In the genomic region with DNA sequence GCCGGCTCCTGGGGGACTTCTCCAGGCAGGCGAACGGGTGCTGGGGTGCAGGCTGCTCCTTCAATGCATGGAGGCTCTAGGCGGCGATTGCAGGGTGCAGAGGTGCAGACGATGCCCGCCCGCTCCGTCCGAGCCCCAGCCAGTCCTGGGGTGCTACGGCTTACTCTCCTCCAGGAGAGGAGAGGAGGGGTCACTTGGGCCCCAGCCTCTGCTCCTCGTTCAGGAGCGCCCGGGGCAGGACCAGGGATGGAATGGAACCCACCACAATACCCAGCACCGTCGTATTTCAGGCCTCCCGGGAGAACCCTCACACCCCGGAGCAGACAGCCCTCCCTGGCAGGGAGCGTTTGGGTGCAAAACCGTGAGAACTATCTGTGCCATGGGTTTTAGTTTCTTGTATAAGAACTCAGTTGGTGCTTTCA, we compare ENCODE assay signal across 7 cellular contexts.
DNase-seq lines count a peak whose midpoint lies in the region; ATAC-seq and FAIRE-seq lines count a peak whose summit lies in the region.

No MANE protein-coding gene starts in this region.

- no peak for FAIRE-seq in HTR-8/SVneo (lab: Jason Lieb, UNC)

- H3K4me3 Mint-ChIP-seq in stimulated activated naive B cell treated with anti-CD40 and anti-IgM and Interleukin-4, amounts not matched to agents 10 μg/mL and 1 μg/mL and 100 μg/mL, for 72 hours: peak overlapping the region; percentile 89 to 93

- H3K9me3 ChIP-seq in adipocyte (ENCODE audit: control insufficient read depth, low read length): no peaks in the 10 kb centered on the region
- H3K9me3 ChIP-seq in iPS-18c (ENCODE audit: control insufficient read depth, insufficient read depth, low read length): no peaks in the 10 kb centered on the region

- H3K27ac Mint-ChIP-seq in stimulated activated naive B cell treated with anti-CD40 and anti-IgM and Interleukin-4, amounts not matched to agents 10 μg/mL and 1 μg/mL and 100 μg/mL, for 72 hours: peak overlapping the region; percentile 96

- H3K27me3 Mint-ChIP-seq in stimulated activated naive B cell treated with anti-CD40 and anti-IgM and Interleukin-4, amounts not matched to agents 10 μg/mL and 1 μg/mL and 100 μg/mL, for 72 hours: no peaks in the 10 kb centered on the region

- peak; percentile 33 for ATAC-seq in GM19324 (IDR thresholded peaks at IDR 0.05; ENCODE audit: low FRiP score, unreplicated experiment)
- peak; percentile 22 for ATAC-seq in HG03354 (IDR thresholded peaks at IDR 0.05; ENCODE audit: poor library complexity, severe bottlenecking, unreplicated experiment)
- ATAC-seq in stimulated activated naive B cell treated with anti-CD40 and anti-IgM and Interleukin-4, amounts not matched to agents 10 μg/mL and 1 μg/mL and 100 μg/mL, for 72 hours (replicated peaks): peak; percentile 31 to 43
- no peak for ATAC-seq in HG03139 (IDR thresholded peaks at IDR 0.05; ENCODE audit: unreplicated experiment)

- peak overlapping the region; percentile 86 for H3K4me3 ChIP-seq in adipocyte (ENCODE audit: low read length)
- peak overlapping the region; percentile 95 for H3K4me3 ChIP-seq in iPS-18c (ENCODE audit: insufficient read depth, low read depth, low read length)

- H3K4me1 Mint-ChIP-seq in stimulated activated naive B cell treated with anti-CD40 and anti-IgM and Interleukin-4, amounts not matched to agents 10 μg/mL and 1 μg/mL and 100 μg/mL, for 72 hours: peaks cover 31 to 53% of the 10 kb centered on the region in 2 donors

- no peaks in the 10 kb centered on the region for H3K27me3 ChIP-seq in adipocyte (replicated peaks; ENCODE audit: control insufficient read depth, insufficient read depth, low read length)

- DNase-seq in adipocyte (ENCODE audit: low read depth) (peak; percentile 44), HTR-8/SVneo (ENCODE audit: insufficient read length, low spot score) (no peak)
- no peak for DNase-seq in stimulated activated naive B cell treated with anti-CD40 and anti-IgM and Interleukin-4, amounts not matched to agents 10 μg/mL and 1 μg/mL and 100 μg/mL, for 72 hours

- peaks cover 7% of the 10 kb centered on the region for H3K4me1 ChIP-seq in adipocyte (ENCODE audit: control insufficient read depth, insufficient read depth, low read length)

- H3K36me3 Mint-ChIP-seq in stimulated activated naive B cell treated with anti-CD40 and anti-IgM and Interleukin-4, amounts not matched to agents 10 μg/mL and 1 μg/mL and 100 μg/mL, for 72 hours: peaks cover 0 to 1% of the 10 kb centered on the region in 2 donors

- H3K9me3 Mint-ChIP-seq in stimulated activated naive B cell treated with anti-CD40 and anti-IgM and Interleukin-4, amounts not matched to agents 10 μg/mL and 1 μg/mL and 100 μg/mL, for 72 hours: no peaks in the 10 kb centered on the region

- peak overlapping the region; percentile 84 for H3K9ac ChIP-seq in adipocyte (ENCODE audit: low read length)

- no peaks in the 10 kb centered on the region for H3K36me3 ChIP-seq in adipocyte (ENCODE audit: control insufficient read depth, insufficient read depth, low read length, severe bottlenecking)
